18 cellular contexts compared by ENCODE assay signal in the genomic region with DNA sequence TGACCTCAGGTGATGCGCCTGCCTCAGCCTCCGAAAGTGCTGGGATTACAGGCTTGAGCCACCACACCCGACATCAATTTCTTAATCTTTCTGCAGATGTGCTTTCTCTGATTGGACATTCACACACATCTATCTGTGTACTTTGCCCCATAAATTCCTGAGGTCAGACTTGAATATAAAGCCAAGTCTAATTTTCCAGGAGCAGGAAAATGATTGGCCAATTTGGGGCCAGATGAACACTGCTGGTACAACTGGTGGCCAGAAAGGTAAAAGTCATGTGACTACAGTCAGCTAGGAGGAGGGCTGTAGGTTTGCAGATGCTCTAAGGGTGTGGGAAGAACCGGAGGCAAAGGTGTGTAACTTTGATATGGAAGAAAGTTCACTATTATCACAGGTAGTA. TPM values are rescaled to one million over a fixed set of nuclear protein-coding genes. Genes with fewer than 3 reads are reported as not detected.
DNase-seq lines count a peak whose midpoint lies in the region; ATAC-seq and TF ChIP-seq lines count a peak whose summit lies in the region.
"Had no signal": no experiment of that assay in that cellular context is flagged by ENCODE, and none has a peak within 500 bp of the region (broad histone marks: within the 10 kb centered on the region; RNA-seq: fewer than 3 reads in every experiment).

No MANE protein-coding gene starts in this region.

- no peak overlapping the region for H3K27ac ChIP-seq in CD4-positive, alpha-beta T cell (ENCODE audit: low read depth, low read length)
- H3K27ac ChIP-seq in GM23338 (ENCODE audit: low read depth), result no peak overlapping the region
- H3K27ac ChIP-seq: BLaER1, PC-9, SJCRH30 had no signal

- H3F3A ChIP-seq in GM23338 (replicated peaks; ENCODE audit: low read depth), result peaks cover 15% of the 10 kb centered on the region

- no peak overlapping the region for H2AFZ ChIP-seq in GM23338
- H2AFZ ChIP-seq: PC-9 had no signal

- H3K36me3 Mint-ChIP-seq in CD4-positive, alpha-beta T cell (ENCODE audit: low read depth), result peaks cover 22% of the 10 kb centered on the region
- peaks cover 17% of the 10 kb centered on the region for H3K36me3 Mint-ChIP-seq in activated CD8-positive, alpha-beta memory T cell treated with anti-CD3 and anti-CD28 coated beads, Interleukin-2, amount 10 ng/mL, durations not matched to agents 7 days and 5 days
- H3K36me3 Mint-ChIP-seq in GM23338 (ENCODE audit: low read depth), result peaks cover 12% of the 10 kb centered on the region
- H3K36me3 Mint-ChIP-seq: IgD-negative memory B cell had no signal

- H3K27me3 ChIP-seq in CD4-positive, alpha-beta T cell (ENCODE audit: control insufficient read depth, insufficient read depth, low read length), result no peaks in the 10 kb centered on the region
- H3K27me3 ChIP-seq in GM23338 (ENCODE audit: insufficient read depth), result no peaks in the 10 kb centered on the region
- H3K27me3 ChIP-seq: BLaER1, SJCRH30 had no signal

- peaks cover 12% of the 10 kb centered on the region for H3K79me2 ChIP-seq in GM23338 (replicated peaks; ENCODE audit: insufficient read depth)

- CTCF ChIA-PET in CD4-positive, alpha-beta T cell (lab: Charles Lee), result interaction anchor here (0.6 kb wide), 1 partner anchor 78 kb away, joined by 3 read pairs; a partner anchor contains a TSS
- CTCF ChIA-PET in activated CD8-positive, alpha-beta memory T cell treated with anti-CD3 and anti-CD28 coated beads, Interleukin-2, amount 10 ng/mL, durations not matched to agents 7 days and 5 days (lab: Charles Lee), result interaction anchor here (1.1 kb wide), 1 partner anchor 91 kb away, joined by 4 read pairs; no protein-coding TSS in a partner anchor

- no peak overlapping the region for H3K4me3 ChIP-seq in mucosa of descending colon
- H3K4me3 ChIP-seq in GM23338, result no peak overlapping the region
- H3K4me3 ChIP-seq: BLaER1, PC-9, SJCRH30 had no signal

- no peaks in the 10 kb centered on the region for H3K9me3 Mint-ChIP-seq in CD4-positive, alpha-beta T cell
- H3K9me3 Mint-ChIP-seq in activated CD8-positive, alpha-beta memory T cell treated with anti-CD3 and anti-CD28 coated beads, Interleukin-2, amount 10 ng/mL, durations not matched to agents 7 days and 5 days (ENCODE audit: low read depth), result no peaks in the 10 kb centered on the region
- 0 out of 3 replicates have a peak, but pooled peaks cover 2% of the 10 kb centered on the region for H3K9me3 Mint-ChIP-seq in GM23338
- H3K9me3 Mint-ChIP-seq: IgD-negative memory B cell had no signal

- peak overlapping the region; percentile 25 for H3K4me3 Mint-ChIP-seq in CD4-positive, alpha-beta T cell
- H3K4me3 Mint-ChIP-seq in activated CD8-positive, alpha-beta memory T cell treated with anti-CD3 and anti-CD28 coated beads, Interleukin-2, amount 10 ng/mL, durations not matched to agents 7 days and 5 days, result no peak overlapping the region
- H3K4me3 Mint-ChIP-seq in GM23338, result no peak overlapping the region

- H3K9me3 ChIP-seq in CD4-positive, alpha-beta T cell (ENCODE audit: control insufficient read depth, low read length), result no peaks in the 10 kb centered on the region
- H3K9me3 ChIP-seq in mucosa of descending colon, result no peaks in the 10 kb centered on the region
- H3K9me3 ChIP-seq: BLaER1, SJCRH30 had no signal

- peaks cover 21% of the 10 kb centered on the region for H3K4me1 Mint-ChIP-seq in CD4-positive, alpha-beta T cell (ENCODE audit: low read depth)
- peaks cover 16% of the 10 kb centered on the region for H3K4me1 Mint-ChIP-seq in activated CD8-positive, alpha-beta memory T cell treated with anti-CD3 and anti-CD28 coated beads, Interleukin-2, amount 10 ng/mL, durations not matched to agents 7 days and 5 days
- H3K4me1 Mint-ChIP-seq in GM23338, result peaks cover 16% of the 10 kb centered on the region

- H3K27ac Mint-ChIP-seq in CD4-positive, alpha-beta T cell, result peak overlapping the region; percentile 66
- H3K27ac Mint-ChIP-seq in activated CD8-positive, alpha-beta memory T cell treated with anti-CD3 and anti-CD28 coated beads, Interleukin-2, amount 10 ng/mL, durations not matched to agents 7 days and 5 days, result no peak overlapping the region
- no peak overlapping the region for H3K27ac Mint-ChIP-seq in GM23338

- TF ChIP-seq CTCF in CD4-positive, alpha-beta T cell (IDR thresholded peaks at IDR 0.05), result no peak
- TF ChIP-seq CTCF in mucosa of descending colon (IDR thresholded peaks at IDR 0.05), result no peak
- TF ChIP-seq CTCF in GM23338 (conservative IDR thresholded peaks at IDR 0.05; ENCODE audit: low read depth in 2 of 2), result no peak

- H3K27me3 Mint-ChIP-seq in CD4-positive, alpha-beta T cell, result no peaks in the 10 kb centered on the region
- H3K27me3 Mint-ChIP-seq in activated CD8-positive, alpha-beta memory T cell treated with anti-CD3 and anti-CD28 coated beads, Interleukin-2, amount 10 ng/mL, durations not matched to agents 7 days and 5 days, result no peaks in the 10 kb centered on the region
- H3K27me3 Mint-ChIP-seq in GM23338 (ENCODE audit: insufficient read depth, low read depth, poor library complexity), result peaks cover 13% of the 10 kb centered on the region
- H3K27me3 Mint-ChIP-seq: IgD-negative memory B cell had no signal

- POLR2A ChIA-PET in CD4-positive, alpha-beta T cell (lab: Charles Lee), result no interaction called here

- H3K4me1 ChIP-seq in mucosa of descending colon (ENCODE audit: low read depth), result peaks cover 14% of the 10 kb centered on the region
- H3K4me1 ChIP-seq in GM23338 (ENCODE audit: insufficient read depth), result peaks cover 7% of the 10 kb centered on the region; the same call in 1 of the 2 replicates

- DNase-seq in CD4-positive, alpha-beta T cell, result no peak
- DNase-seq in EH (ENCODE audit: low read depth) (peak; percentile 13), astrocyte of the hippocampus (ENCODE audit: low read depth, low spot score) (peak; percentile 2), mucosa of descending colon (peak in 1 of 3 donors; percentile 25), AML-193 (lab: John Stamatoyannopoulos, UW) (no peak), T1000 (lab: John Stamatoyannopoulos, UW) (no peak), GM23338 (ENCODE audit: low spot score) (no peak)
- DNase-seq in activated CD8-positive, alpha-beta memory T cell treated with anti-CD3 and anti-CD28 coated beads, Interleukin-2, amount 10 ng/mL, durations not matched to agents 7 days and 5 days, result no peak
- DNase-seq: DMS 273 treated with DMSO at 0.1 percent for 48 hours, NCI-H1417 treated with DMSO at 0.1 percent for 48 hours, NCI-H1930, NCI-H2171, NCI-H446 treated with DMSO at 0.1 percent for 48 hours, NCI-H748 treated with DMSO at 0.1 percent for 48 hours, SJCRH30 had no signal

- H3K36me3 ChIP-seq in mucosa of descending colon (ENCODE audit: low read depth), result no peaks in the 10 kb centered on the region
- H3K36me3 ChIP-seq in GM23338 (ENCODE audit: insufficient read depth), result no peaks in the 10 kb centered on the region; the same call in 1 of the 2 replicates

- no peaks in the 10 kb centered on the region for H4K20me1 ChIP-seq in GM23338 (replicated peaks; ENCODE audit: insufficient read depth)
- H4K20me1 ChIP-seq: BLaER1 had no signal

- no peak overlapping the region for H3K4me2 ChIP-seq in GM23338
- H3K4me2 ChIP-seq: BLaER1, PC-9 had no signal

- intact Hi-C loops in CD4-positive, alpha-beta T cell (cut with DNase I, micrococcal nuclease), result loop anchor here in 1 of 2 experiments (5.0 to 10.0 kb wide), 4 partner anchors 76 to 723 kb away; a partner anchor contains a TSS
- intact Hi-C loops in mucosa of descending colon (cut with DNase I, micrococcal nuclease), result loop anchor here in 1 of 2 donors (10.0 kb wide), 1 partner anchor 93 kb away; no protein-coding TSS in a partner anchor

- H3K9me2 ChIP-seq in GM23338 (ENCODE audit: insufficient read depth), result no peaks in the 10 kb centered on the region

- ATAC-seq in CD4-positive, alpha-beta T cell (ENCODE audit: poor library complexity), result no peak
- peak; percentile 37 for ATAC-seq in mucosa of descending colon
- ATAC-seq in activated CD8-positive, alpha-beta memory T cell treated with anti-CD3 and anti-CD28 coated beads, Interleukin-2, amount 10 ng/mL, durations not matched to agents 7 days and 5 days, result no peak
- ATAC-seq in GM23338, result no peak

TF ChIP-seq in GM23338, 12 proteins besides CTCF, POLR2A, EP300 and RAD21 (continues in another document):
- TF ChIP-seq, protein P1, sequence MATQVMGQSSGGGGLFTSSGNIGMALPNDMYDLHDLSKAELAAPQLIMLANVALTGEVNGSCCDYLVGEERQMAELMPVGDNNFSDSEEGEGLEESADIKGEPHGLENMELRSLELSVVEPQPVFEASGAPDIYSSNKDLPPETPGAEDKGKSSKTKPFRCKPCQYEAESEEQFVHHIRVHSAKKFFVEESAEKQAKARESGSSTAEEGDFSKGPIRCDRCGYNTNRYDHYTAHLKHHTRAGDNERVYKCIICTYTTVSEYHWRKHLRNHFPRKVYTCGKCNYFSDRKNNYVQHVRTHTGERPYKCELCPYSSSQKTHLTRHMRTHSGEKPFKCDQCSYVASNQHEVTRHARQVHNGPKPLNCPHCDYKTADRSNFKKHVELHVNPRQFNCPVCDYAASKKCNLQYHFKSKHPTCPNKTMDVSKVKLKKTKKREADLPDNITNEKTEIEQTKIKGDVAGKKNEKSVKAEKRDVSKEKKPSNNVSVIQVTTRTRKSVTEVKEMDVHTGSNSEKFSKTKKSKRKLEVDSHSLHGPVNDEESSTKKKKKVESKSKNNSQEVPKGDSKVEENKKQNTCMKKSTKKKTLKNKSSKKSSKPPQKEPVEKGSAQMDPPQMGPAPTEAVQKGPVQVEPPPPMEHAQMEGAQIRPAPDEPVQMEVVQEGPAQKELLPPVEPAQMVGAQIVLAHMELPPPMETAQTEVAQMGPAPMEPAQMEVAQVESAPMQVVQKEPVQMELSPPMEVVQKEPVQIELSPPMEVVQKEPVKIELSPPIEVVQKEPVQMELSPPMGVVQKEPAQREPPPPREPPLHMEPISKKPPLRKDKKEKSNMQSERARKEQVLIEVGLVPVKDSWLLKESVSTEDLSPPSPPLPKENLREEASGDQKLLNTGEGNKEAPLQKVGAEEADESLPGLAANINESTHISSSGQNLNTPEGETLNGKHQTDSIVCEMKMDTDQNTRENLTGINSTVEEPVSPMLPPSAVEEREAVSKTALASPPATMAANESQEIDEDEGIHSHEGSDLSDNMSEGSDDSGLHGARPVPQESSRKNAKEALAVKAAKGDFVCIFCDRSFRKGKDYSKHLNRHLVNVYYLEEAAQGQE (IDR thresholded peaks at IDR 0.05; ENCODE audit: unreplicated experiment), result no peak
- TF ChIP-seq STAT1 (IDR thresholded peaks at IDR 0.05; ENCODE audit: unreplicated experiment) (no peak), EZH2phosphoT487 (IDR thresholded peaks at IDR 0.05; ENCODE audit: unreplicated experiment) (no peak), JUNB (IDR thresholded peaks at IDR 0.05; ENCODE audit: unreplicated experiment) (no peak), EZH2 (IDR thresholded peaks at IDR 0.05; ENCODE audit: low read depth, unreplicated experiment) (no peak), ZNF114 (CRISPR knock-in tag; IDR thresholded peaks at IDR 0.05) (no peak)

RNA-seq across cellular contexts. Expression of a gene that starts 3.2 kb away (rescaled TPM):
- total RNA-seq in CD4-positive, alpha-beta T cell, result 1 to 10 TPM in 1 of 2 experiments, under 1 TPM in 1; 0.64 to 1.5 TPM
- 10 to 100 TPM in 1 of 3 donors, 1 to 10 TPM in 2; 2.9 to 13.1 (median 8.3) TPM for total RNA-seq in mucosa of descending colon
- 10 to 100 TPM; 73.0 to 83.3 TPM for total RNA-seq in activated CD8-positive, alpha-beta memory T cell treated with anti-CD3 and anti-CD28 coated beads, Interleukin-2, amount 10 ng/mL, durations not matched to agents 7 days and 5 days
- 19.4 and 20.3 TPM in 2 replicates for total RNA-seq in GM23338 (2014; rRNA removed; shearing (Covaris generic))
- polyA plus RNA-seq in GM23338 (2016; fragmentation: Nextera tagmentation; extraction: Ambion mirVana), result 19.5 and 26.2 TPM in 2 replicates

Comparison
In these comparisons a context has a peak if more than half of its experiments do, and no peak if none do; other contexts are left out.
1. DNase-seq: peak in EH (single experiment) and astrocyte of the hippocampus (single experiment); none in CD4-positive, alpha-beta T cell (0 of 10), AML-193 (0 of 2), activated CD8-positive, alpha-beta memory T cell treated with anti-CD3 and anti-CD28 coated beads, Interleukin-2, amount 10 ng/mL, durations not matched to agents 7 days and 5 days (single experiment), T1000 (single experiment) and GM23338 (single experiment).